In genomic region chr12:56687225-56688128, GRCh38 we compare ENCODE assay signal across 8 cellular contexts. TPM values are rescaled to one million over a fixed set of nuclear protein-coding genes. Genes with fewer than 3 reads are reported as not detected.
DNase-seq lines count a peak whose midpoint lies in the region; ATAC-seq and TF ChIP-seq lines count a peak whose summit lies in the region.

No MANE protein-coding gene starts in this region.

- 0 out of 2 replicates have a peak overlapping the region, but pooled peaks have one; percentile 13 for H2AFZ ChIP-seq in OCI-LY7 (ENCODE audit: low read length)

- peaks cover 66% of the 10 kb centered on the region for H3K36me3 Mint-ChIP-seq in activated T-helper 17 cell treated with anti-CD3 and anti-CD28 coated beads, Interleukin-2, amount 50 U/mL, for 72 hours (ENCODE audit: low read depth)
- H3K36me3 Mint-ChIP-seq in neural crest cell (ENCODE audit: low read depth) = peaks cover 19% of the 10 kb centered on the region

- peak overlapping the region; percentile 94 for H3K4me3 ChIP-seq in OCI-LY7 (ENCODE audit: low read depth, low read length, poor library complexity, severe bottlenecking)
- peak overlapping the region; percentile 97 for H3K4me3 ChIP-seq in fibroblast of the aortic adventitia (ENCODE audit: low read depth, low read length)
- H3K4me3 ChIP-seq in thymus (ENCODE audit: low read length) = peak overlapping the region; percentile 78

- POLR2A ChIA-PET in OCI-LY7 (lab: Charles Lee) = interaction anchor here (0.6 to 2.8 kb wide), 8 partner anchors 18 to 66 kb away, joined by 3 to 11 read pairs (median 4); partner anchors contain the start of genes NACA and PRIM1

- DNase-seq in NCI-H1436 (lab: John Stamatoyannopoulos, UW) (peak; percentile 43), NCI-H1436 treated with DMSO at 0.1 percent for 48 hours (lab: John Stamatoyannopoulos, UW) (no peak), OCI-LY7 (ENCODE audit: low spot score) (peak; percentile 70), fibroblast of the aortic adventitia (ENCODE audit: low read depth) (peak; percentile 38), neural crest cell (ENCODE audit: low read depth, low spot score) (no peak)

- peak; percentile 33 for ATAC-seq in HG03159 (IDR thresholded peaks at IDR 0.05; ENCODE audit: unreplicated experiment)
- peak; percentile 37 for ATAC-seq in activated T-helper 17 cell treated with anti-CD3 and anti-CD28 coated beads, Interleukin-2, amount 50 U/mL, for 72 hours (replicated peaks)

- no TSS peak for BruUV-seq in OCI-LY7 (replicated peaks; lab: Mats Ljungman, UMichigan)

- TF ChIP-seq CTCF in OCI-LY7 (conservative IDR thresholded peaks at IDR 0.05; ENCODE audit: low read length) (no peak), fibroblast of the aortic adventitia (IDR thresholded peaks at IDR 0.05; ENCODE audit: insufficient read depth, low read length) (no peak), neural crest cell (conservative IDR thresholded peaks at IDR 0.05) (no peak)

- H3K4me2 ChIP-seq in OCI-LY7 (ENCODE audit: low read length) = peak overlapping the region; percentile 77

- peaks cover 22% of the 10 kb centered on the region; the same call in 1 of the 2 replicates for H4K20me1 ChIP-seq in OCI-LY7 (ENCODE audit: insufficient read depth, low read length)

- H3K9me3 Mint-ChIP-seq in activated T-helper 17 cell treated with anti-CD3 and anti-CD28 coated beads, Interleukin-2, amount 50 U/mL, for 72 hours = no peaks in the 10 kb centered on the region
- no peaks in the 10 kb centered on the region for H3K9me3 Mint-ChIP-seq in neural crest cell

- H3K4me3 Mint-ChIP-seq in activated T-helper 17 cell treated with anti-CD3 and anti-CD28 coated beads, Interleukin-2, amount 50 U/mL, for 72 hours = peak overlapping the region; percentile 95
- peak overlapping the region; percentile 100 for H3K4me3 Mint-ChIP-seq in neural crest cell

- H3K79me2 ChIP-seq in OCI-LY7 (ENCODE audit: insufficient read depth, low read depth, low read length) = peaks cover 63% of the 10 kb centered on the region

- CTCF ChIA-PET in OCI-LY7 (lab: Charles Lee; ENCODE audit: unreplicated experiment) = interaction anchor here (1.1 kb wide), 1 partner anchor 38 kb away, joined by 4 read pairs; no protein-coding TSS in a partner anchor

- H3K36me3 ChIP-seq in OCI-LY7 (ENCODE audit: insufficient read depth, low read length) = peaks cover 48% of the 10 kb centered on the region
- H3K36me3 ChIP-seq in thymus (ENCODE audit: control insufficient read depth, insufficient read depth) = peaks cover 2% of the 10 kb centered on the region

- H3K27ac ChIP-seq in OCI-LY7 (ENCODE audit: low read depth, low read length, poor library complexity, severe bottlenecking) (peak overlapping the region; percentile 91), thymus (ENCODE audit: low read depth) (peak overlapping the region; percentile 99)

- under 1% methylated on average over 62 of the region's 62 CpGs for WGBS in thymus

- intact Hi-C loops in OCI-LY7 (cut with micrococcal nuclease; ENCODE audit: unreplicated experiment) = loop anchor here (1.0 to 5.0 kb wide), 6 partner anchors 37 to 760 kb away; partner anchors contain the start of genes NAB2, NACA and PYM1

- H3K27me3 Mint-ChIP-seq in activated T-helper 17 cell treated with anti-CD3 and anti-CD28 coated beads, Interleukin-2, amount 50 U/mL, for 72 hours = no peaks in the 10 kb centered on the region
- H3K27me3 Mint-ChIP-seq in neural crest cell (ENCODE audit: low read depth) = peaks cover 2% of the 10 kb centered on the region

- no peaks in the 10 kb centered on the region for H3K27me3 ChIP-seq in thymus (ENCODE audit: control insufficient read depth, insufficient read depth)

- H3K27ac Mint-ChIP-seq in activated T-helper 17 cell treated with anti-CD3 and anti-CD28 coated beads, Interleukin-2, amount 50 U/mL, for 72 hours = peak overlapping the region; percentile 96
- H3K27ac Mint-ChIP-seq in neural crest cell (ENCODE audit: unreplicated experiment) = peak overlapping the region; percentile 99

- H3K4me1 ChIP-seq in OCI-LY7 (ENCODE audit: insufficient read depth, low read length, poor library complexity, severe bottlenecking) = peaks cover 40% of the 10 kb centered on the region
- H3K4me1 ChIP-seq in thymus (ENCODE audit: control insufficient read depth, insufficient read depth, low read length) = peaks cover 15% of the 10 kb centered on the region

- no peaks in the 10 kb centered on the region for H3K9me3 ChIP-seq in OCI-LY7 (ENCODE audit: low read length)
- no peaks in the 10 kb centered on the region for H3K9me3 ChIP-seq in thymus (ENCODE audit: control insufficient read depth)

- H3K9me2 ChIP-seq in OCI-LY7 (ENCODE audit: insufficient read depth, low read length) = no peaks in the 10 kb centered on the region

- peaks cover 8% of the 10 kb centered on the region for H3K4me1 Mint-ChIP-seq in activated T-helper 17 cell treated with anti-CD3 and anti-CD28 coated beads, Interleukin-2, amount 50 U/mL, for 72 hours
- peaks cover 32% of the 10 kb centered on the region for H3K4me1 Mint-ChIP-seq in neural crest cell

RNA-seq across cellular contexts. Expression of gene PTGES3, which starts 0.6 kb away (rescaled TPM):
- 77.3 and 91.2 TPM in 2 replicates for total RNA-seq in OCI-LY7 (2014; rRNA removed; shearing (Covaris generic))
- 231 and 269 TPM in 2 replicates for total RNA-seq in OCI-LY7 (2022)
- 100 to 1,000 TPM; 278 to 391 TPM for total RNA-seq in activated T-helper 17 cell treated with anti-CD3 and anti-CD28 coated beads, Interleukin-2, amount 50 U/mL, for 72 hours
- 51.7 and 129 TPM in 2 replicates for total RNA-seq in fibroblast of the aortic adventitia (ENCODE audit: low replicate concordance)
- 282 and 284 TPM in 2 replicates for total RNA-seq in neural crest cell
- polyA plus RNA-seq in thymus = 161 TPM

RNA-seq across cellular contexts. Expression of gene NACA, which starts 37.6 kb away (rescaled TPM):
- 1,560 and 1,723 TPM in 2 replicates for total RNA-seq in OCI-LY7 (2014; rRNA removed; shearing (Covaris generic))
- total RNA-seq in OCI-LY7 (2022) (879 and 892 TPM in 2 replicates), fibroblast of the aortic adventitia (ENCODE audit: low replicate concordance) (960 and 1,713 TPM in 2 replicates), neural crest cell (1,026 and 1,074 TPM in 2 replicates)
- 1,000 to 10,000 TPM in 1 of 2 donors, 100 to 1,000 TPM in 1; 869 to 1,019 TPM for total RNA-seq in activated T-helper 17 cell treated with anti-CD3 and anti-CD28 coated beads, Interleukin-2, amount 50 U/mL, for 72 hours
- polyA plus RNA-seq in thymus = 3,035 TPM

RNA-seq across cellular contexts. Expression of gene ATP5F1B, which starts 41.7 kb away (rescaled TPM):
- 348 and 385 TPM in 2 replicates for total RNA-seq in OCI-LY7 (2014; rRNA removed; shearing (Covaris generic))
- total RNA-seq in OCI-LY7 (2022) (732 and 737 TPM in 2 replicates), fibroblast of the aortic adventitia (ENCODE audit: low replicate concordance) (318 and 385 TPM in 2 replicates), neural crest cell (626 and 651 TPM in 2 replicates)
- 100 to 1,000 TPM; 489 to 941 TPM for total RNA-seq in activated T-helper 17 cell treated with anti-CD3 and anti-CD28 coated beads, Interleukin-2, amount 50 U/mL, for 72 hours
- polyA plus RNA-seq in thymus = 263 TPM

RNA-seq across cellular contexts. Expression of gene BAZ2A, which starts 57.4 kb away (rescaled TPM):
- total RNA-seq in OCI-LY7 (2014; rRNA removed; shearing (Covaris generic)) = 37.5 and 40.6 TPM in 2 replicates
- 139 and 153 TPM in 2 replicates for total RNA-seq in OCI-LY7 (2022)
- 100 to 1,000 TPM in 1 of 2 donors, 10 to 100 TPM in 1; 97.8 to 166 TPM for total RNA-seq in activated T-helper 17 cell treated with anti-CD3 and anti-CD28 coated beads, Interleukin-2, amount 50 U/mL, for 72 hours
- total RNA-seq in fibroblast of the aortic adventitia (ENCODE audit: low replicate concordance) = 35.0 and 53.4 TPM in 2 replicates
- total RNA-seq in neural crest cell = 116 and 122 TPM in 2 replicates
- 29.8 TPM for polyA plus RNA-seq in thymus

Comparison
In these comparisons a context has a peak if more than half of its experiments do, and no peak if none do; other contexts are left out.
1. DNase-seq: peak in NCI-H1436 (single experiment), OCI-LY7 (single experiment) and fibroblast of the aortic adventitia (single experiment); none in NCI-H1436 treated with DMSO at 0.1 percent for 48 hours (single experiment) and neural crest cell (single experiment).
2. Peak in every context shown above with its lines, with median percentiles within 50 percentile points of each other: H3K4me3 ChIP-seq.